In the genomic region with DNA sequence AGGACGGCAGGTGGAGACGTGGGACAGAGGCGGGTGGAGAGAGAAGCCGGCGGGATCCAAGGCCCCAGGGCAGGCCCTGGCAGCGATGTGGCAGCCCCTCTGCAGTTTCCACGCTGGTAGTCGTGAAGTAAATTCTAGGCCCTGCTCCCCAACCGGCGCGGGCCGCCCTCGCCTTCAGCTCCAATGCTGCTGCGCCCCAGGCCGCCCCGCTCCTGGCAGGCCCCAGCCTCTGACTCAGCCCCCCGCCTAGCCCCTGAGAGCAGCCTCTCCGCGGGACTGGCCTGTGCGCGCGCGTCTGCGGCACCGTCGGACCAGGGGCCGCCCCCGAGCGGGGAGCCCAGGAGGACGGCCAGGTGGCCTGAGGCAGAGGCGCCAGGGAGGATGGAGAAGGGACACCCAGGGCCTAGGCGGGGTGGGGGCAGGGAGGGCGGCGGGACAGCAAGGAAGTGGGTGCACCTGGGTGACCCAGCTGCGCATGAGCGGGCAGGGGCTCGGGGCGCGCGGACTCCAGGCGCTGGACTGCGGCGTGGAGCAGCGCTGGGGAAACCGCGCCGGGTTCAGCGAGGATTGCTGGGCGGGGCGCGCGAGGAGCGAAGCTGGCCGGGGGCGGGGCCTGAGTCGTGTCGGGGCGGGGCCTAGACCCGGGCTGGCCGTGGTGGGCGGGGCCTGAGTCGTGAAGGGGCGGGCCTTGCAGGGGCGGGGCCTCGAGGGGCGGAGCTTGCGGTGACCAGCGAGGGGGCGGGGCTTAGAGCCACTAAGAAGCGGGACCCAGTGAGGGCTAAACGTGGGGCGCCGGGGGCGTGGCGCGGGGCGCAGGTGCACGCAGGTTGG, we compare ENCODE assay signal across 1 cellular context.
TF ChIP-seq lines count a peak whose summit lies in the region.

No MANE protein-coding gene starts in this region.

TF ChIP-seq in HepG2, 621 proteins besides CTCF, POLR2A, EP300 and RAD21 (continued from another document and continues in another):
- TF ChIP-seq, protein P1, sequence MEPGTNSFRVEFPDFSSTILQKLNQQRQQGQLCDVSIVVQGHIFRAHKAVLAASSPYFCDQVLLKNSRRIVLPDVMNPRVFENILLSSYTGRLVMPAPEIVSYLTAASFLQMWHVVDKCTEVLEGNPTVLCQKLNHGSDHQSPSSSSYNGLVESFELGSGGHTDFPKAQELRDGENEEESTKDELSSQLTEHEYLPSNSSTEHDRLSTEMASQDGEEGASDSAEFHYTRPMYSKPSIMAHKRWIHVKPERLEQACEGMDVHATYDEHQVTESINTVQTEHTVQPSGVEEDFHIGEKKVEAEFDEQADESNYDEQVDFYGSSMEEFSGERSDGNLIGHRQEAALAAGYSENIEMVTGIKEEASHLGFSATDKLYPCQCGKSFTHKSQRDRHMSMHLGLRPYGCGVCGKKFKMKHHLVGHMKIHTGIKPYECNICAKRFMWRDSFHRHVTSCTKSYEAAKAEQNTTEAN (CRISPR knock-in tag; conservative IDR thresholded peaks at IDR 0.05), result 0 out of 2 replicates have a peak, but pooled peaks have one; percentile 56
- TF ChIP-seq, protein P2, sequence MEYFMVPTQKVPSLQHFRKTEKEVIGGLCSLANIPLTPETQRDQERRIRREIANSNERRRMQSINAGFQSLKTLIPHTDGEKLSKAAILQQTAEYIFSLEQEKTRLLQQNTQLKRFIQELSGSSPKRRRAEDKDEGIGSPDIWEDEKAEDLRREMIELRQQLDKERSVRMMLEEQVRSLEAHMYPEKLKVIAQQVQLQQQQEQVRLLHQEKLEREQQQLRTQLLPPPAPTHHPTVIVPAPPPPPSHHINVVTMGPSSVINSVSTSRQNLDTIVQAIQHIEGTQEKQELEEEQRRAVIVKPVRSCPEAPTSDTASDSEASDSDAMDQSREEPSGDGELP (IDR thresholded peaks at IDR 0.05; ENCODE audit: borderline replicate concordance, low read depth), result no peak; the same call in 1 of the 2 replicates
- TF ChIP-seq YEATS2 (CRISPR knock-in tag; IDR thresholded peaks at IDR 0.05; ENCODE audit: borderline replicate concordance), result no peak; the same call in 1 of the 2 replicates
- TF ChIP-seq ZEB1 (IDR thresholded peaks at IDR 0.05; ENCODE audit: insufficient replicate concordance, low read depth), result no peak
- TF ChIP-seq ARHGAP35 (CRISPR knock-in tag; IDR thresholded peaks at IDR 0.05; ENCODE audit: borderline replicate concordance), result 0 out of 2 replicates have a peak, but pooled peaks have one; percentile 30
- TF ChIP-seq ZNF44 (CRISPR knock-in tag; IDR thresholded peaks at IDR 0.05), result peak; percentile 86; the same call in 1 of the 2 replicates
- peak; percentile 76 for TF ChIP-seq BORCS8-MEF2B (CRISPR knock-in tag; IDR thresholded peaks at IDR 0.05)
- TF ChIP-seq ZNF460 (CRISPR knock-in tag; IDR thresholded peaks at IDR 0.05; ENCODE audit: borderline replicate concordance), result 0 out of 2 replicates have a peak, but pooled peaks have one; percentile 7
- TF ChIP-seq NFATC3 (CRISPR knock-in tag; IDR thresholded peaks at IDR 0.05), result peak; percentile 75; the same call in 1 of the 2 replicates
- TF ChIP-seq, protein P3, sequence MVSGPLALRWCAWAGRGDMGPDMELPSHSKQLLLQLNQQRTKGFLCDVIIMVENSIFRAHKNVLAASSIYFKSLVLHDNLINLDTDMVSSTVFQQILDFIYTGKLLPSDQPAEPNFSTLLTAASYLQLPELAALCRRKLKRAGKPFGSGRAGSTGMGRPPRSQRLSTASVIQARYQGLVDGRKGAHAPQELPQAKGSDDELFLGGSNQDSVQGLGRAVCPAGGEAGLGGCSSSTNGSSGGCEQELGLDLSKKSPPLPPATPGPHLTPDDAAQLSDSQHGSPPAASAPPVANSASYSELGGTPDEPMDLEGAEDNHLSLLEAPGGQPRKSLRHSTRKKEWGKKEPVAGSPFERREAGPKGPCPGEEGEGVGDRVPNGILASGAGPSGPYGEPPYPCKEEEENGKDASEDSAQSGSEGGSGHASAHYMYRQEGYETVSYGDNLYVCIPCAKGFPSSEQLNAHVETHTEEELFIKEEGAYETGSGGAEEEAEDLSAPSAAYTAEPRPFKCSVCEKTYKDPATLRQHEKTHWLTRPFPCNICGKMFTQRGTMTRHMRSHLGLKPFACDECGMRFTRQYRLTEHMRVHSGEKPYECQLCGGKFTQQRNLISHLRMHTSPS (CRISPR knock-in tag; IDR thresholded peaks at IDR 0.05; ENCODE audit: low read depth), result no peak
- peak; percentile 79; the same call in 1 of the 2 replicates for TF ChIP-seq MAFG (CRISPR knock-in tag; IDR thresholded peaks at IDR 0.05)
- TF ChIP-seq, protein P4, sequence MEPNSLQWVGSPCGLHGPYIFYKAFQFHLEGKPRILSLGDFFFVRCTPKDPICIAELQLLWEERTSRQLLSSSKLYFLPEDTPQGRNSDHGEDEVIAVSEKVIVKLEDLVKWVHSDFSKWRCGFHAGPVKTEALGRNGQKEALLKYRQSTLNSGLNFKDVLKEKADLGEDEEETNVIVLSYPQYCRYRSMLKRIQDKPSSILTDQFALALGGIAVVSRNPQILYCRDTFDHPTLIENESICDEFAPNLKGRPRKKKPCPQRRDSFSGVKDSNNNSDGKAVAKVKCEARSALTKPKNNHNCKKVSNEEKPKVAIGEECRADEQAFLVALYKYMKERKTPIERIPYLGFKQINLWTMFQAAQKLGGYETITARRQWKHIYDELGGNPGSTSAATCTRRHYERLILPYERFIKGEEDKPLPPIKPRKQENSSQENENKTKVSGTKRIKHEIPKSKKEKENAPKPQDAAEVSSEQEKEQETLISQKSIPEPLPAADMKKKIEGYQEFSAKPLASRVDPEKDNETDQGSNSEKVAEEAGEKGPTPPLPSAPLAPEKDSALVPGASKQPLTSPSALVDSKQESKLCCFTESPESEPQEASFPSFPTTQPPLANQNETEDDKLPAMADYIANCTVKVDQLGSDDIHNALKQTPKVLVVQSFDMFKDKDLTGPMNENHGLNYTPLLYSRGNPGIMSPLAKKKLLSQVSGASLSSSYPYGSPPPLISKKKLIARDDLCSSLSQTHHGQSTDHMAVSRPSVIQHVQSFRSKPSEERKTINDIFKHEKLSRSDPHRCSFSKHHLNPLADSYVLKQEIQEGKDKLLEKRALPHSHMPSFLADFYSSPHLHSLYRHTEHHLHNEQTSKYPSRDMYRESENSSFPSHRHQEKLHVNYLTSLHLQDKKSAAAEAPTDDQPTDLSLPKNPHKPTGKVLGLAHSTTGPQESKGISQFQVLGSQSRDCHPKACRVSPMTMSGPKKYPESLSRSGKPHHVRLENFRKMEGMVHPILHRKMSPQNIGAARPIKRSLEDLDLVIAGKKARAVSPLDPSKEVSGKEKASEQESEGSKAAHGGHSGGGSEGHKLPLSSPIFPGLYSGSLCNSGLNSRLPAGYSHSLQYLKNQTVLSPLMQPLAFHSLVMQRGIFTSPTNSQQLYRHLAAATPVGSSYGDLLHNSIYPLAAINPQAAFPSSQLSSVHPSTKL (CRISPR knock-in tag; IDR thresholded peaks at IDR 0.05), result peak; percentile 52; the same call in 1 of the 2 replicates
- TF ChIP-seq ZNF124 (CRISPR knock-in tag; IDR thresholded peaks at IDR 0.05), result no peak; the same call in 1 of the 2 replicates
- TF ChIP-seq, protein P5, sequence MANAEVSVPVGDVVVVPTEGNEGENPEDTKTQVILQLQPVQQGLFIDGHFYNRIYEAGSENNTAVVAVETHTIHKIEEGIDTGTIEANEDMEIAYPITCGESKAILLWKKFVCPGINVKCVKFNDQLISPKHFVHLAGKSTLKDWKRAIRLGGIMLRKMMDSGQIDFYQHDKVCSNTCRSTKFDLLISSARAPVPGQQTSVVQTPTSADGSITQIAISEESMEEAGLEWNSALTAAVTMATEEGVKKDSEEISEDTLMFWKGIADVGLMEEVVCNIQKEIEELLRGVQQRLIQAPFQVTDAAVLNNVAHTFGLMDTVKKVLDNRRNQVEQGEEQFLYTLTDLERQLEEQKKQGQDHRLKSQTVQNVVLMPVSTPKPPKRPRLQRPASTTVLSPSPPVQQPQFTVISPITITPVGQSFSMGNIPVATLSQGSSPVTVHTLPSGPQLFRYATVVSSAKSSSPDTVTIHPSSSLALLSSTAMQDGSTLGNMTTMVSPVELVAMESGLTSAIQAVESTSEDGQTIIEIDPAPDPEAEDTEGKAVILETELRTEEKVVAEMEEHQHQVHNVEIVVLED (CRISPR knock-in tag; IDR thresholded peaks at IDR 0.05; ENCODE audit: borderline replicate concordance), result peak; percentile 73
- TF ChIP-seq SALL2 (CRISPR knock-in tag; IDR thresholded peaks at IDR 0.05), result no peak
- TF ChIP-seq ZNF772 (CRISPR knock-in tag; IDR thresholded peaks at IDR 0.05), result peak; percentile 63; the same call in 1 of the 2 replicates
- TF ChIP-seq, protein P6, sequence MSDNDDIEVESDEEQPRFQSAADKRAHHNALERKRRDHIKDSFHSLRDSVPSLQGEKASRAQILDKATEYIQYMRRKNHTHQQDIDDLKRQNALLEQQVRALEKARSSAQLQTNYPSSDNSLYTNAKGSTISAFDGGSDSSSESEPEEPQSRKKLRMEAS (IDR thresholded peaks at IDR 0.05), result peak; percentile 91
- TF ChIP-seq, protein P7, sequence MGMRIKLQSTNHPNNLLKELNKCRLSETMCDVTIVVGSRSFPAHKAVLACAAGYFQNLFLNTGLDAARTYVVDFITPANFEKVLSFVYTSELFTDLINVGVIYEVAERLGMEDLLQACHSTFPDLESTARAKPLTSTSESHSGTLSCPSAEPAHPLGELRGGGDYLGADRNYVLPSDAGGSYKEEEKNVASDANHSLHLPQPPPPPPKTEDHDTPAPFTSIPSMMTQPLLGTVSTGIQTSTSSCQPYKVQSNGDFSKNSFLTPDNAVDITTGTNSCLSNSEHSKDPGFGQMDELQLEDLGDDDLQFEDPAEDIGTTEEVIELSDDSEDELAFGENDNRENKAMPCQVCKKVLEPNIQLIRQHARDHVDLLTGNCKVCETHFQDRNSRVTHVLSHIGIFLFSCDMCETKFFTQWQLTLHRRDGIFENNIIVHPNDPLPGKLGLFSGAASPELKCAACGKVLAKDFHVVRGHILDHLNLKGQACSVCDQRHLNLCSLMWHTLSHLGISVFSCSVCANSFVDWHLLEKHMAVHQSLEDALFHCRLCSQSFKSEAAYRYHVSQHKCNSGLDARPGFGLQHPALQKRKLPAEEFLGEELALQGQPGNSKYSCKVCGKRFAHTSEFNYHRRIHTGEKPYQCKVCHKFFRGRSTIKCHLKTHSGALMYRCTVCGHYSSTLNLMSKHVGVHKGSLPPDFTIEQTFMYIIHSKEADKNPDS (CRISPR knock-in tag; IDR thresholded peaks at IDR 0.05), result no peak
- peak; percentile 98 for TF ChIP-seq ZNF607 (CRISPR knock-in tag; IDR thresholded peaks at IDR 0.05; ENCODE audit: borderline replicate concordance)
- TF ChIP-seq, protein P8, sequence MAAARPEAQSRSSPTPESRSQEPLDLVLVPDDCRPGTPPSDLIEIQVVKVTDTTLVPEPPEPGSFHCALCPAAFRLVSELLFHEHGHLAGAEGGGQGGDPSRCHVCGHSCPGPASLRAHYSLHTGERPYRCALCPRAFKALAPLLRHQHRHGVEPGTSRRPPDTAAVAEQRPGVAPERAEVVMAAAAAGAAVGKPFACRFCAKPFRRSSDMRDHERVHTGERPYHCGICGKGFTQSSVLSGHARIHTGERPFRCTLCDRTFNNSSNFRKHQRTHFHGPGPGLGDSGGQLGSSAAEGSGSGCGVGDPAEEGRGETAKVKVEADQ (CRISPR knock-in tag; IDR thresholded peaks at IDR 0.05; ENCODE audit: borderline replicate concordance), result no peak
- TF ChIP-seq PPARG (CRISPR knock-in tag; conservative IDR thresholded peaks at IDR 0.05), result no peak
- TF ChIP-seq TRIM24 (CRISPR knock-in tag; IDR thresholded peaks at IDR 0.05), result no peak
- no peak for TF ChIP-seq FIP1L1 (IDR thresholded peaks at IDR 0.05; ENCODE audit: borderline replicate concordance, insufficient read depth, low read depth, low read length)
- TF ChIP-seq ZNF143 (CRISPR knock-in tag; IDR thresholded peaks at IDR 0.05), result peak; percentile 11; the same call in 1 of the 2 replicates
- TF ChIP-seq SP140L (CRISPR knock-in tag; IDR thresholded peaks at IDR 0.05; ENCODE audit: borderline replicate concordance), result peak; percentile 34; the same call in 1 of the 2 replicates
- TF ChIP-seq ZSCAN12 (CRISPR knock-in tag; IDR thresholded peaks at IDR 0.05), result peak; percentile 73; the same call in 1 of the 2 replicates
- TF ChIP-seq, protein P9, sequence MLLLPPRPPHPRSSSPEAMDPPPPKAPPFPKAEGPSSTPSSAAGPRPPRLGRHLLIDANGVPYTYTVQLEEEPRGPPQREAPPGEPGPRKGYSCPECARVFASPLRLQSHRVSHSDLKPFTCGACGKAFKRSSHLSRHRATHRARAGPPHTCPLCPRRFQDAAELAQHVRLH (CRISPR knock-in tag; IDR thresholded peaks at IDR 0.05; ENCODE audit: borderline replicate concordance, low read depth), result peak; percentile 57
- peak; percentile 91 for TF ChIP-seq WIZ (CRISPR knock-in tag; IDR thresholded peaks at IDR 0.05)
- TF ChIP-seq SOX6 (IDR thresholded peaks at IDR 0.05), result no peak
- TF ChIP-seq SOX6 (CRISPR knock-in tag; IDR thresholded peaks at IDR 0.05), result peak; percentile 21; the same call in 1 of the 2 replicates
- no peak for TF ChIP-seq FOXA1 (IDR thresholded peaks at IDR 0.05)
- no peak for TF ChIP-seq FOXA1 (CRISPR knock-in tag; IDR thresholded peaks at IDR 0.05)
- TF ChIP-seq, protein P10, sequence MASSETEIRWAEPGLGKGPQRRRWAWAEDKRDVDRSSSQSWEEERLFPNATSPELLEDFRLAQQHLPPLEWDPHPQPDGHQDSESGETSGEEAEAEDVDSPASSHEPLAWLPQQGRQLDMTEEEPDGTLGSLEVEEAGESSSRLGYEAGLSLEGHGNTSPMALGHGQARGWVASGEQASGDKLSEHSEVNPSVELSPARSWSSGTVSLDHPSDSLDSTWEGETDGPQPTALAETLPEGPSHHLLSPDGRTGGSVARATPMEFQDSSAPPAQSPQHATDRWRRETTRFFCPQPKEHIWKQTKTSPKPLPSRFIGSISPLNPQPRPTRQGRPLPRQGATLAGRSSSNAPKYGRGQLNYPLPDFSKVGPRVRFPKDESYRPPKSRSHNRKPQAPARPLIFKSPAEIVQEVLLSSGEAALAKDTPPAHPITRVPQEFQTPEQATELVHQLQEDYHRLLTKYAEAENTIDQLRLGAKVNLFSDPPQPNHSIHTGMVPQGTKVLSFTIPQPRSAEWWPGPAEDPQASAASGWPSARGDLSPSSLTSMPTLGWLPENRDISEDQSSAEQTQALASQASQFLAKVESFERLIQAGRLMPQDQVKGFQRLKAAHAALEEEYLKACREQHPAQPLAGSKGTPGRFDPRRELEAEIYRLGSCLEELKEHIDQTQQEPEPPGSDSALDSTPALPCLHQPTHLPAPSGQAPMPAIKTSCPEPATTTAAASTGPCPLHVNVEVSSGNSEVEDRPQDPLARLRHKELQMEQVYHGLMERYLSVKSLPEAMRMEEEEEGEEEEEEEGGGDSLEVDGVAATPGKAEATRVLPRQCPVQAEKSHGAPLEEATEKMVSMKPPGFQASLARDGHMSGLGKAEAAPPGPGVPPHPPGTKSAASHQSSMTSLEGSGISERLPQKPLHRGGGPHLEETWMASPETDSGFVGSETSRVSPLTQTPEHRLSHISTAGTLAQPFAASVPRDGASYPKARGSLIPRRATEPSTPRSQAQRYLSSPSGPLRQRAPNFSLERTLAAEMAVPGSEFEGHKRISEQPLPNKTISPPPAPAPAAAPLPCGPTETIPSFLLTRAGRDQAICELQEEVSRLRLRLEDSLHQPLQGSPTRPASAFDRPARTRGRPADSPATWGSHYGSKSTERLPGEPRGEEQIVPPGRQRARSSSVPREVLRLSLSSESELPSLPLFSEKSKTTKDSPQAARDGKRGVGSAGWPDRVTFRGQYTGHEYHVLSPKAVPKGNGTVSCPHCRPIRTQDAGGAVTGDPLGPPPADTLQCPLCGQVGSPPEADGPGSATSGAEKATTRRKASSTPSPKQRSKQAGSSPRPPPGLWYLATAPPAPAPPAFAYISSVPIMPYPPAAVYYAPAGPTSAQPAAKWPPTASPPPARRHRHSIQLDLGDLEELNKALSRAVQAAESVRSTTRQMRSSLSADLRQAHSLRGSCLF (CRISPR knock-in tag; IDR thresholded peaks at IDR 0.05; ENCODE audit: borderline replicate concordance), result no peak
- peak; percentile 26; the same call in 1 of the 2 replicates for TF ChIP-seq ISL2 (CRISPR knock-in tag; IDR thresholded peaks at IDR 0.05)
- no peak for TF ChIP-seq SOX5 (CRISPR knock-in tag; IDR thresholded peaks at IDR 0.05; ENCODE audit: borderline replicate concordance)
- TF ChIP-seq SP5 (CRISPR knock-in tag; IDR thresholded peaks at IDR 0.05; ENCODE audit: borderline replicate concordance, low read depth), result peak; percentile 21; the same call in 1 of the 2 replicates
- TF ChIP-seq HOXA5 (CRISPR knock-in tag; IDR thresholded peaks at IDR 0.05), result peak; percentile 66; the same call in 1 of the 2 replicates
